Comparison of ENCODE assay signal across 12 cellular contexts in genomic region chr1:75722966-75723365, GRCh38. TPM values are rescaled to one million over a fixed set of nuclear protein-coding genes. Genes with fewer than 3 reads are reported as not detected.
DNase-seq lines count a peak whose midpoint lies in the region; ATAC-seq, FAIRE-seq and TF ChIP-seq lines count a peak whose summit lies in the region.
"Had no signal": no experiment of that assay in that cellular context is flagged by ENCODE, and none has a peak within 500 bp of the region (broad histone marks: within the 10 kb centered on the region; RNA-seq: fewer than 3 reads in every experiment).

No MANE protein-coding gene starts in this region.

- H2AFZ ChIP-seq in keratinocyte (ENCODE audit: control insufficient read depth, low read length) = peak overlapping the region; percentile 59

- WGBS in right cardiac atrium = 98% methylated on average over 9 of the region's 9 CpGs

- H3K36me3 ChIP-seq in keratinocyte (ENCODE audit: control insufficient read depth in 2 of 2, extremely low read depth in 1 of 2, insufficient read depth in 2 of 2, low read length in 2 of 2) (no peaks in the 10 kb centered on the region), HAP-1 (replicated peaks) (no peaks in the 10 kb centered on the region)
- H3K36me3 ChIP-seq: tibial nerve had no signal

- peaks cover 49% of the 10 kb centered on the region for H3K4me1 Mint-ChIP-seq in activated CD8-positive, alpha-beta T cell treated with anti-CD3 and anti-CD28 coated beads, Interleukin-2, amount 10 ng/mL, durations not matched to agents 7 days and 5 days (ENCODE audit: low read depth)

- intact Hi-C loops in right cardiac atrium (cut with DNase I) (no loop called here), left cardiac atrium (cut with DNase I) (loop anchor here in 1 of 2 donors (5.0 kb wide), 1 partner anchor 64 kb away; the partner anchor contains the start of gene RABGGTB), head of caudate nucleus (cut with DNase I) (no loop called here)

- H3K27me3 ChIP-seq in right cardiac atrium (ENCODE audit: control insufficient read depth, insufficient read depth) (no peaks in the 10 kb centered on the region), keratinocyte (ENCODE audit: control insufficient read depth, extremely low read depth, insufficient read depth, low read length) (no peaks in the 10 kb centered on the region), HAP-1 (ENCODE audit: low read depth) (no peaks in the 10 kb centered on the region)
- H3K27me3 ChIP-seq: tibial nerve had no signal

- peaks cover 31% of the 10 kb centered on the region for H3K79me2 ChIP-seq in keratinocyte (ENCODE audit: control insufficient read depth, insufficient read depth, low read length)

- ATAC-seq in right cardiac atrium (no peak), left cardiac atrium (no peak), GM18520 (IDR thresholded peaks at IDR 0.05; ENCODE audit: unreplicated experiment) (no peak)
- no peak for ATAC-seq in activated CD8-positive, alpha-beta T cell treated with anti-CD3 and anti-CD28 coated beads, Interleukin-2, amount 10 ng/mL, durations not matched to agents 7 days and 5 days

- in situ Hi-C loops in HAP-1 (cut with MboI; ENCODE audit: low sequenced_read_pairs) = loop anchor here (10.0 kb wide), 1 partner anchor 72 kb away; the partner anchor contains the start of gene MSH4

- no peaks in the 10 kb centered on the region for H3K4me1 ChIP-seq in right cardiac atrium (ENCODE audit: control insufficient read depth, insufficient read depth, low read length)
- peaks cover 19% of the 10 kb centered on the region for H3K4me1 ChIP-seq in keratinocyte (ENCODE audit: control insufficient read depth, extremely low read depth, insufficient read depth, low read length)
- H3K4me1 ChIP-seq in HAP-1 = peaks cover 5% of the 10 kb centered on the region; the same call in 1 of the 2 replicates

- H3K9me1 ChIP-seq in keratinocyte (ENCODE audit: control insufficient read depth, extremely low read depth, insufficient read depth, low read length) = peaks cover 3% of the 10 kb centered on the region

- H3K27ac Mint-ChIP-seq in activated CD8-positive, alpha-beta T cell treated with anti-CD3 and anti-CD28 coated beads, Interleukin-2, amount 10 ng/mL, durations not matched to agents 7 days and 5 days = no peak overlapping the region

- H3K27ac ChIP-seq in right cardiac atrium (ENCODE audit: low read length) (peak overlapping the region; percentile 59), keratinocyte (ENCODE audit: control insufficient read depth, insufficient read depth, low read length) (peak overlapping the region; percentile 80)

- H3K4me3 ChIP-seq in right cardiac atrium (ENCODE audit: low read length) (no peak overlapping the region), keratinocyte (ENCODE audit: control insufficient read depth in 2 of 3, extremely low read depth in 1 of 3, insufficient read depth in 2 of 3, low read depth in 1 of 3, low read length in 3 of 3) (peak overlapping the region in 1 of 3 experiments; percentile 32), HAP-1 (no peak overlapping the region)

- POLR2A ChIA-PET in activated CD8-positive, alpha-beta T cell treated with anti-CD3 and anti-CD28 coated beads, Interleukin-2, amount 10 ng/mL, durations not matched to agents 7 days and 5 days (lab: Charles Lee) = interaction anchor here (1.3 kb wide), 1 partner anchor 62 kb away, joined by 6 read pairs; no protein-coding TSS in a partner anchor

- FAIRE-seq in keratinocyte (lab: Jason Lieb, UNC) = peak; percentile 89
- FAIRE-seq: colon had no signal

- H3K4me3 Mint-ChIP-seq in activated CD8-positive, alpha-beta T cell treated with anti-CD3 and anti-CD28 coated beads, Interleukin-2, amount 10 ng/mL, durations not matched to agents 7 days and 5 days = peak overlapping the region; percentile 100

- no peak for DNase-seq in right cardiac atrium
- no peak for DNase-seq in left cardiac atrium
- DNase-seq in activated CD8-positive, alpha-beta T cell treated with anti-CD3 and anti-CD28 coated beads, Interleukin-2, amount 10 ng/mL, durations not matched to agents 7 days and 5 days = no peak
- DNase-seq in keratinocyte (ENCODE audit: low read depth, low spot score) = no peak
- no peak for DNase-seq in HAP-1 (ENCODE audit: low spot score in 2 of 2)
- no peak for DNase-seq in A172 (ENCODE audit: low spot score)
- DNase-seq in head of caudate nucleus = no peak
- DNase-seq: activated effector memory CD4-positive, alpha-beta T cell treated with anti-CD3 and anti-CD28 coated beads, Interleukin-2, amount 50 U/mL, for 16 hours; COR-L47 had no signal

- no peak overlapping the region for H3K9ac ChIP-seq in keratinocyte (ENCODE audit: control insufficient read depth, extremely low read depth, insufficient read depth, low read length)

- H3K9me3 ChIP-seq in right cardiac atrium (ENCODE audit: control insufficient read depth, low read length) = no peaks in the 10 kb centered on the region
- H3K9me3 ChIP-seq in keratinocyte (ENCODE audit: control insufficient read depth, low read depth, low read length) = no peaks in the 10 kb centered on the region
- no peaks in the 10 kb centered on the region for H3K9me3 ChIP-seq in HAP-1
- H3K9me3 ChIP-seq: tibial nerve had no signal

- dilution Hi-C loops in keratinocyte (cut with MboI; ENCODE audit: extremely low pct_ligation_motif_present, low sequenced_read_pairs) = no loop called here

- no peaks in the 10 kb centered on the region for H3K27me3 Mint-ChIP-seq in activated CD8-positive, alpha-beta T cell treated with anti-CD3 and anti-CD28 coated beads, Interleukin-2, amount 10 ng/mL, durations not matched to agents 7 days and 5 days (ENCODE audit: low read depth)

- peak overlapping the region; percentile 88 for H3K4me2 ChIP-seq in keratinocyte (ENCODE audit: control insufficient read depth, extremely low read depth, insufficient read depth, low read depth, low read length)

- CTCF ChIA-PET in activated CD8-positive, alpha-beta T cell treated with anti-CD3 and anti-CD28 coated beads, Interleukin-2, amount 10 ng/mL, durations not matched to agents 7 days and 5 days (lab: Charles Lee) = no interaction called here

- peaks cover 9% of the 10 kb centered on the region for H3K36me3 Mint-ChIP-seq in activated CD8-positive, alpha-beta T cell treated with anti-CD3 and anti-CD28 coated beads, Interleukin-2, amount 10 ng/mL, durations not matched to agents 7 days and 5 days (ENCODE audit: low read depth)

- no peak for TF ChIP-seq CTCF in keratinocyte (optimal IDR thresholded peaks at IDR 0.05 in 1 of 3, IDR thresholded peaks at IDR 0.05 in 1 of 3, conservative IDR thresholded peaks at IDR 0.05 in 1 of 3; ENCODE audit: extremely low read depth in 1 of 3, insufficient read depth in 2 of 3, low read length in 3 of 3)

- no peaks in the 10 kb centered on the region for H3K9me3 Mint-ChIP-seq in activated CD8-positive, alpha-beta T cell treated with anti-CD3 and anti-CD28 coated beads, Interleukin-2, amount 10 ng/mL, durations not matched to agents 7 days and 5 days (ENCODE audit: insufficient read depth)

- H4K20me1 ChIP-seq in keratinocyte (ENCODE audit: control insufficient read depth, extremely low read depth, insufficient read depth, low read length) = no peaks in the 10 kb centered on the region

RNA-seq across cellular contexts. Expression of gene ACADM, which starts 1.5 kb away (rescaled TPM):
- 100 to 1,000 TPM; 171 to 197 (median 184) TPM for total RNA-seq in right cardiac atrium
- 105 TPM for polyA plus RNA-seq in right cardiac atrium
- total RNA-seq in left cardiac atrium = 100 to 1,000 TPM; 164 to 212 TPM
- total RNA-seq in activated CD8-positive, alpha-beta T cell treated with anti-CD3 and anti-CD28 coated beads, Interleukin-2, amount 10 ng/mL, durations not matched to agents 7 days and 5 days = 10 to 100 TPM; 44.7 to 52.1 TPM
- 26.8 to 52.2 TPM (median 29.3 TPM) in 3 replicates for polyA plus RNA-seq in keratinocyte
- 18.8 TPM for polyA plus RNA-seq in keratinocyte (2011; ENCODE audit: low read depth)
- 25.2 and 36.8 TPM in 2 replicates for polyA plus RNA-seq in keratinocyte (2011; cell fraction: cytosol; rRNA removed)
- polyA plus RNA-seq in keratinocyte (2011; cell fraction: nucleus; rRNA removed) = 29.1 and 38.0 TPM in 2 replicates
- 16.3 and 30.5 TPM in 2 replicates for polyA plus RNA-seq in keratinocyte (2012; ENCODE audit: low replicate concordance)
- polyA minus RNA-seq in keratinocyte = 2.1 to 25.8 TPM (median 11.9 TPM) in 3 replicates
- polyA minus RNA-seq in keratinocyte (2011; cell fraction: cytosol; rRNA and poly(A)+ RNA removed) = 15.2 TPM
- 13.8 and 23.2 TPM in 2 replicates for polyA minus RNA-seq in keratinocyte (2011; cell fraction: nucleus; rRNA and poly(A)+ RNA removed)
- 27.6 and 33.6 TPM in 2 replicates for total RNA-seq in A172 (2014; rRNA removed; shearing (Covaris generic))
